Comparison of ENCODE assay signal across 26 cellular contexts in the genomic region with DNA sequence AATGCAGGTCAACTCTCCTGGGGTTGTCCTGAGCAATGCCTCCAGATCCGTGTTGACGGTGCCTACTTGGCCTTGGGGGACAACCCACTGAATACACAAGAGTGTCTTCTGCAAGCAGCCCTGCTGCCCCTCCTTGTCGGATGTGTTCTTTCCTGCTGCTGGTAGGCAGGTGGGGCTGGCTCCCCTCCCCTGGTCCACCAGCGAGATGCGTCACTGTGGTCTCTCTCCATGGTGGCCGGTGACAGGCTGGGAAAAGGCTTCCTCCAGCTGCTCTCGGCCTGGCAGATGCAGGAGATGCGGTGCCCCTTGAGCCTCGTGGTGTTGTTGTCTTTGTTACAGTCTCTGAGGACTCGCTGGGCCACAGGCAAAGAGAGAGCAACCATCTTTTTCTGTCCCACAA.
"Had no signal": no experiment of that assay in that cellular context is flagged by ENCODE, and none has a peak within 500 bp of the region (broad histone marks: within the 10 kb centered on the region; RNA-seq: fewer than 3 reads in every experiment).

No MANE protein-coding gene starts in this region.

- H3K4me1 ChIP-seq: gastrocnemius medialis had no signal

- H3K4me3 Mint-ChIP-seq: activated CD8-positive, alpha-beta T cell treated with anti-CD3 and anti-CD28 coated beads for 36 hours; activated naive CD8-positive, alpha-beta T cell; activated T-cell treated with anti-CD3 and anti-CD28 coated beads, Interleukin-2, amount 50 U/mL, for 4 hours; activated T-helper 17 cell treated with anti-CD3 and anti-CD28 coated beads, Interleukin-2, amount 50 U/mL, for 72 hours had no signal

- H3K27me3 Mint-ChIP-seq: activated CD8-positive, alpha-beta T cell treated with anti-CD3 and anti-CD28 coated beads for 36 hours; activated naive CD8-positive, alpha-beta T cell; activated T-helper 17 cell treated with anti-CD3 and anti-CD28 coated beads, Interleukin-2, amount 50 U/mL, for 72 hours had no signal

- H3K9me3 ChIP-seq: gastrocnemius medialis, heart left ventricle had no signal

- DNase-seq: activated CD4-positive, alpha-beta T cell treated with anti-CD3 and anti-CD28 coated beads for 4 hours; activated CD4-positive, alpha-beta T cell treated with anti-CD3 and anti-CD28 coated beads, Interleukin-2, amount 50 U/mL, for 1 hour; activated CD4-positive, alpha-beta T cell treated with anti-CD3 and anti-CD28 coated beads, Interleukin-2, amount 50 U/mL, for 48 hours; activated CD4-positive, CD25-positive, alpha-beta regulatory T cell; activated CD4-positive, CD25-positive, alpha-beta regulatory T cell treated with anti-CD3 and anti-CD28 coated beads, Interleukin-2, amount 50 U/mL, for 72 hours; activated CD8-positive, alpha-beta memory T cell treated with anti-CD3 and anti-CD28 coated beads for 24 hours; activated CD8-positive, alpha-beta T cell treated with anti-CD3 and anti-CD28 coated beads for 36 hours; activated effector memory CD4-positive, alpha-beta T cell treated with Interleukin-2 at 50 U/mL for 16 hours; activated gamma-delta T cell treated with Interleukin-2 at 50 U/mL for 16 hours; activated naive CD4-positive, alpha-beta T cell treated with anti-CD3 and anti-CD28 coated beads, Interleukin-2, amount 50 U/mL, for 16 hours; activated naive CD4-positive, alpha-beta T cell treated with Interleukin-2 at 50 U/mL for 16 hours; activated T-cell treated with anti-CD3 and anti-CD28 coated beads, Interleukin-2, amount 50 U/mL, for 4 hours; amniotic stem cell; effector CD8-positive, alpha-beta T cell; foreskin keratinocyte; gastrocnemius medialis; glutamatergic neuron; heart left ventricle; T-helper 2 cell had no signal

- H3K9me3 Mint-ChIP-seq: activated T-cell treated with anti-CD3 and anti-CD28 coated beads, Interleukin-2, amount 50 U/mL, for 4 hours; activated T-helper 17 cell treated with anti-CD3 and anti-CD28 coated beads, Interleukin-2, amount 50 U/mL, for 72 hours had no signal

- H3K27me3 ChIP-seq: gastrocnemius medialis, heart left ventricle had no signal

- FAIRE-seq: astrocyte, colon, endometrium, endothelial cell of umbilical vein had no signal

- ATAC-seq: activated CD8-positive, alpha-beta T cell treated with anti-CD3 and anti-CD28 coated beads for 36 hours; activated T-cell treated with anti-CD3 and anti-CD28 coated beads, Interleukin-2, amount 50 U/mL, for 4 hours; activated T-helper 17 cell treated with anti-CD3 and anti-CD28 coated beads, Interleukin-2, amount 50 U/mL, for 72 hours; foreskin keratinocyte; gastrocnemius medialis had no signal

- H3K36me3 ChIP-seq: gastrocnemius medialis, heart left ventricle had no signal

- H3K27ac Mint-ChIP-seq: activated CD8-positive, alpha-beta T cell treated with anti-CD3 and anti-CD28 coated beads for 36 hours; activated naive CD8-positive, alpha-beta T cell; activated T-helper 17 cell treated with anti-CD3 and anti-CD28 coated beads, Interleukin-2, amount 50 U/mL, for 72 hours had no signal

- H3K4me3 ChIP-seq: gastrocnemius medialis, heart left ventricle had no signal

- H3K27ac ChIP-seq: epithelial cell of prostate, foreskin keratinocyte, gastrocnemius medialis had no signal
